Comparison of ENCODE assay signal across 15 cellular contexts in genomic region chr1:72006092-72006491, GRCh38.
"Had no signal": no experiment of that assay in that cellular context is flagged by ENCODE, and none has a peak within 500 bp of the region (broad histone marks: within the 10 kb centered on the region; RNA-seq: fewer than 3 reads in every experiment).

No MANE protein-coding gene starts in this region.

- H3K4me3 ChIP-seq: gastrocnemius medialis, heart right ventricle, right atrium auricular region, skin epidermis, suprapubic skin, vagina had no signal

- H3K4me1 ChIP-seq: gastrocnemius medialis, suprapubic skin, vagina had no signal

- DNase-seq: activated CD4-positive, alpha-beta T cell treated with anti-CD3 and anti-CD28 coated beads, Interleukin-2, amount 10 ng/mL, durations not matched to agents 24 days and 14 days; activated CD8-positive, alpha-beta T cell treated with anti-CD3 and anti-CD28 coated beads for 36 hours; activated naive CD4-positive, alpha-beta T cell treated with anti-CD3 and anti-CD28 coated beads for 36 hours; activated T-cell treated with anti-CD3 and anti-CD28 coated beads, Interleukin-2, amount 50 U/mL, for 24 hours; anterior cingulate cortex; gastrocnemius medialis; heart right ventricle; immature natural killer cell; stimulated activated naive CD8-positive, alpha-beta T cell treated with anti-CD3 and anti-CD28 coated beads, Interleukin-15, amount 100 ng/mL, for 72 hours; T1000; trophoblast cell had no signal

- H3K27me3 ChIP-seq: gastrocnemius medialis, heart right ventricle, right atrium auricular region, suprapubic skin, vagina had no signal

- H3K27ac ChIP-seq: gastrocnemius medialis, heart right ventricle, right atrium auricular region, skin epidermis, suprapubic skin, vagina had no signal

- H3K9me3 ChIP-seq: gastrocnemius medialis, heart right ventricle, right atrium auricular region, suprapubic skin, vagina had no signal

- H3K36me3 ChIP-seq: gastrocnemius medialis, heart right ventricle, right atrium auricular region, suprapubic skin, vagina had no signal
